In genomic region chr4:29277381-29277780, GRCh38 we compare ENCODE assay signal across 1 cellular context.
TF ChIP-seq lines count a peak whose summit lies in the region.

No MANE protein-coding gene starts in this region.

TF ChIP-seq in GM23338, 12 proteins besides CTCF, POLR2A, EP300 and RAD21 (continued from another document):
- no peak for TF ChIP-seq REST (IDR thresholded peaks at IDR 0.05; ENCODE audit: unreplicated experiment)
- no peak for TF ChIP-seq ETS1 (IDR thresholded peaks at IDR 0.05)
- no peak for TF ChIP-seq ZNF331 (CRISPR knock-in tag; IDR thresholded peaks at IDR 0.05; ENCODE audit: low read depth)
